10 cellular contexts compared by ENCODE assay signal in the genomic region with DNA sequence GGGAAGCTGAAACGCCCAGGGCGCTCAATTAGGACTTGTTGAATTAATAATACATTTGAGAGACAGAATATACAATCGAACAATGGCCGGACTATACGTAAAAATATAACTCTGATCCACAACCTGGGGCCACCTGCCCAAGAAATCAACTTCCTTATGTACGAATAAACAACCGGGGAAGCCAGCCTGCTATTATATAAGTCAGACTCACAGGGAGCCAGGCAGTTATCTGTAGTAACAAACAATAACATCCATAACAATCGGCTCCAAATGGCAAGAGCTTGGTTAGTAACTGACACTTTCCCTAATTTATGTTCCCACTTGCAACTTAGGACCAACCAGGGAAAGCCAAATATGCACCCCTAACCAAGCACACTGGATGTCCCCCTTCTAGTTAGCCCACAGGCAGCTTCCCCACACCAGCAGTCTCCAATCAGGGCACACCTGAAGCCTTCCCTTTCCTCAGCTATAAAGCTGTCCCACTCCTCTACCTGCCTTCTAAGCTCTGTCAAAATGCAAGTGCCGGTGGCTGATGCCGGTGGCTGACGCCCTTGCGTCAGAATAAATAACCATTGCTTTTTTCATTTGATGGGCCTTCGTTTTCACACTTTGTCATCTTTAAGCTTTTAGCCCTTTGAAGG. TPM values are rescaled to one million over a fixed set of nuclear protein-coding genes. Genes with fewer than 3 reads are reported as not detected.
DNase-seq lines count a peak whose midpoint lies in the region; ATAC-seq, FAIRE-seq and TF ChIP-seq lines count a peak whose summit lies in the region.
"Not testable (repeated sequence)": the region's sequence is repeated elsewhere in the genome, so short reads cannot be mapped to it uniquely, and the experiment has no call there.
"Had no signal": no experiment of that assay in that cellular context is flagged by ENCODE, and none has a peak within 500 bp of the region (broad histone marks: within the 10 kb centered on the region; RNA-seq: fewer than 3 reads in every experiment).

No MANE protein-coding gene starts in this region.

- DNase-seq in CD14-positive monocyte (ENCODE audit: low spot score); HFFc6; activated T-cell treated with anti-CD3 and anti-CD28 coated beads, Interleukin-2, amount 50 U/mL, for 72 hours; K562 (ENCODE audit: extremely low read depth in 1 of 4, low spot score in 3 of 4); iPS DF 6.9 (ENCODE audit: low read depth, low spot score); naive thymus-derived CD8-positive, alpha-beta T cell: not testable (repeated sequence)

- not testable (repeated sequence) for H3K4me3 ChIP-seq in K562
- H3K4me3 ChIP-seq in iPS DF 6.9 (ENCODE audit: low read length), result peak overlapping the region; percentile 17; the same call in 1 of the 2 replicates

- H3K4me3 Mint-ChIP-seq in CD14-positive monocyte (peak overlapping the region; percentile 80 to 88), HFFc6 (peak overlapping the region; percentile 60)
- peak overlapping the region; percentile 34 for H3K4me3 Mint-ChIP-seq in T-helper 1 cell treated with Interleukin-12 subunit alpha and Interleukin-12 subunit beta and Interleukin-4 antibody, amounts not matched to agents 30 μg/mL and 1 μg/mL, for 36 hours
- peak overlapping the region; percentile 71 to 80 for H3K4me3 Mint-ChIP-seq in activated T-cell treated with anti-CD3 and anti-CD28 coated beads, Interleukin-2, amount 50 U/mL, for 72 hours
- peak overlapping the region; percentile 45 to 79 (median 64) for H3K4me3 Mint-ChIP-seq in naive thymus-derived CD8-positive, alpha-beta T cell
- peak overlapping the region; percentile 66 for H3K4me3 Mint-ChIP-seq in stimulated activated naive CD8-positive, alpha-beta T cell treated with anti-CD3 and anti-CD28 coated beads, Interleukin-15, Interleukin-2, amounts not matched to agents 100 ng/mL and 50 ng/mL, for 24 hours

- H3K9me3 ChIP-seq in K562 (replicated peaks; ENCODE audit: control insufficient read depth, insufficient read depth, low read depth, low read length); iPS DF 6.9 (ENCODE audit: control insufficient read depth, insufficient read depth, low read length): not testable (repeated sequence)

- WGBS in K562 (ENCODE audit: insufficient coverage, low coverage, missing lambda C conversion rate), result 63% methylated on average over 5 of the region's 13 CpGs
- no CpG with 5 or more reads among the region's 13 CpGs for WGBS in iPS DF 6.9 (ENCODE audit: insufficient coverage, insufficient read length)

- not testable (repeated sequence) for H3K27ac Mint-ChIP-seq in CD14-positive monocyte, HFFc6
- peak overlapping the region; percentile 41 for H3K27ac Mint-ChIP-seq in T-helper 1 cell treated with Interleukin-12 subunit alpha and Interleukin-12 subunit beta and Interleukin-4 antibody, amounts not matched to agents 30 μg/mL and 1 μg/mL, for 36 hours
- peak overlapping the region; percentile 93 for H3K27ac Mint-ChIP-seq in activated T-cell treated with anti-CD3 and anti-CD28 coated beads, Interleukin-2, amount 50 U/mL, for 72 hours
- peak overlapping the region in 3 of 10 donors; percentile 1 to 71 (median 29) for H3K27ac Mint-ChIP-seq in naive thymus-derived CD8-positive, alpha-beta T cell
- H3K27ac Mint-ChIP-seq in stimulated activated naive CD8-positive, alpha-beta T cell treated with anti-CD3 and anti-CD28 coated beads, Interleukin-15, Interleukin-2, amounts not matched to agents 100 ng/mL and 50 ng/mL, for 24 hours, result peak overlapping the region; percentile 21

- H3K4me1 Mint-ChIP-seq in CD14-positive monocyte; HFFc6 (ENCODE audit: low read depth); T-helper 1 cell treated with Interleukin-12 subunit alpha and Interleukin-12 subunit beta and Interleukin-4 antibody, amounts not matched to agents 30 μg/mL and 1 μg/mL, for 36 hours (ENCODE audit: low read depth); activated T-cell treated with anti-CD3 and anti-CD28 coated beads, Interleukin-2, amount 50 U/mL, for 72 hours (ENCODE audit: low read depth); naive thymus-derived CD8-positive, alpha-beta T cell; stimulated activated naive CD8-positive, alpha-beta T cell treated with anti-CD3 and anti-CD28 coated beads, Interleukin-15, Interleukin-2, amounts not matched to agents 100 ng/mL and 50 ng/mL, for 24 hours (ENCODE audit: low read depth): not testable (repeated sequence)

- H3K36me3 Mint-ChIP-seq in CD14-positive monocyte; HFFc6 (ENCODE audit: low read depth); T-helper 1 cell treated with Interleukin-12 subunit alpha and Interleukin-12 subunit beta and Interleukin-4 antibody, amounts not matched to agents 30 μg/mL and 1 μg/mL, for 36 hours (ENCODE audit: low read depth); activated T-cell treated with anti-CD3 and anti-CD28 coated beads, Interleukin-2, amount 50 U/mL, for 72 hours (ENCODE audit: insufficient read depth in 2 of 2); naive thymus-derived CD8-positive, alpha-beta T cell; stimulated activated naive CD8-positive, alpha-beta T cell treated with anti-CD3 and anti-CD28 coated beads, Interleukin-15, Interleukin-2, amounts not matched to agents 100 ng/mL and 50 ng/mL, for 24 hours (ENCODE audit: low read depth): not testable (repeated sequence)

- not testable (repeated sequence) for TF ChIP-seq CTCF in CD14-positive monocyte (IDR thresholded peaks at IDR 0.05); HFFc6 (IDR thresholded peaks at IDR 0.05); K562 (IDR thresholded peaks at IDR 0.05 in 2 of 3, conservative IDR thresholded peaks at IDR 0.05 in 1 of 3; ENCODE audit: insufficient read depth in 2 of 3, low read depth in 1 of 3, low read length in 3 of 3)

- in situ Hi-C loops in K562 (cut with MboI), result not testable (repeated sequence)

- FAIRE-seq in K562 (lab: Jason Lieb, UNC), result not testable (repeated sequence)

- H3K4me2 ChIP-seq in K562 (ENCODE audit: insufficient read depth, low read length), result not testable (repeated sequence)

- H3K9me3 Mint-ChIP-seq in CD14-positive monocyte; HFFc6; T-helper 1 cell treated with Interleukin-12 subunit alpha and Interleukin-12 subunit beta and Interleukin-4 antibody, amounts not matched to agents 30 μg/mL and 1 μg/mL, for 36 hours; activated T-cell treated with anti-CD3 and anti-CD28 coated beads, Interleukin-2, amount 50 U/mL, for 72 hours; naive thymus-derived CD8-positive, alpha-beta T cell; stimulated activated naive CD8-positive, alpha-beta T cell treated with anti-CD3 and anti-CD28 coated beads, Interleukin-15, Interleukin-2, amounts not matched to agents 100 ng/mL and 50 ng/mL, for 24 hours: not testable (repeated sequence)

- H2AFZ ChIP-seq in K562 (ENCODE audit: low read depth, low read length), result not testable (repeated sequence)

- not testable (repeated sequence) for TF ChIP-seq RAD21 in K562 (CRISPR knock-in tag; conservative IDR thresholded peaks at IDR 0.05 in 1 of 2, IDR thresholded peaks at IDR 0.05 in 1 of 2)

- not testable (repeated sequence) for H3K79me2 ChIP-seq in K562 (ENCODE audit: control insufficient read depth, insufficient read depth, low read length)

- not testable (repeated sequence) for H3K27me3 ChIP-seq in K562 (ENCODE audit: control insufficient read depth in 2 of 2, insufficient read depth in 2 of 2, low read length in 2 of 2); iPS DF 6.9 (ENCODE audit: control insufficient read depth, insufficient read depth, low read length)

- not testable (repeated sequence) for H3K27me3 Mint-ChIP-seq in CD14-positive monocyte (ENCODE audit: low read depth in 3 of 3); HFFc6 (ENCODE audit: insufficient read depth); T-helper 1 cell treated with Interleukin-12 subunit alpha and Interleukin-12 subunit beta and Interleukin-4 antibody, amounts not matched to agents 30 μg/mL and 1 μg/mL, for 36 hours (ENCODE audit: low read depth); activated T-cell treated with anti-CD3 and anti-CD28 coated beads, Interleukin-2, amount 50 U/mL, for 72 hours (ENCODE audit: low read depth); naive thymus-derived CD8-positive, alpha-beta T cell; stimulated activated naive CD8-positive, alpha-beta T cell treated with anti-CD3 and anti-CD28 coated beads, Interleukin-15, Interleukin-2, amounts not matched to agents 100 ng/mL and 50 ng/mL, for 24 hours

- not testable (repeated sequence) for H3K27ac ChIP-seq in K562 (ENCODE audit: extremely low read depth, low read depth, low read length); iPS DF 6.9 (ENCODE audit: low read length)

- not testable (repeated sequence) for H3K4me1 ChIP-seq in K562 (replicated peaks in 1 of 2; ENCODE audit: control insufficient read depth in 2 of 2, insufficient read depth in 2 of 2, low read length in 2 of 2); iPS DF 6.9 (ENCODE audit: control insufficient read depth, insufficient read depth, low read length)

- BruUV-seq in K562 (replicated peaks; lab: Mats Ljungman, UMichigan), result not testable (repeated sequence)

- intact Hi-C loops in CD14-positive monocyte (cut with micrococcal nuclease); K562 (cut with micrococcal nuclease): not testable (repeated sequence)

- not testable (repeated sequence) for H3K36me3 ChIP-seq in K562 (ENCODE audit: control insufficient read depth, insufficient read depth, low read length); iPS DF 6.9 (ENCODE audit: control insufficient read depth, insufficient read depth, low read length)

- not testable (repeated sequence) for TF ChIP-seq EP300 in K562 (IDR thresholded peaks at IDR 0.05; ENCODE audit: low read length)

- POLR2A ChIA-PET in K562 (lab: Yijun Ruan, JAX); naive thymus-derived CD8-positive, alpha-beta T cell (lab: Charles Lee): not testable (repeated sequence)

- not testable (repeated sequence) for TF ChIP-seq POLR2A in K562 (conservative IDR thresholded peaks at IDR 0.05)

- peak; percentile 38 to 45 for ATAC-seq in activated T-cell treated with anti-CD3 and anti-CD28 coated beads, Interleukin-2, amount 50 U/mL, for 72 hours (replicated peaks in 1 of 2)
- ATAC-seq in K562, result peak; percentile 31; the same call in 2 of the 3 replicates
- ATAC-seq in naive thymus-derived CD8-positive, alpha-beta T cell, result not testable (repeated sequence)

- H4K20me1 ChIP-seq in K562 (replicated peaks; ENCODE audit: control insufficient read depth, insufficient read depth, low read length), result not testable (repeated sequence)

- H3K9me1 ChIP-seq in K562 (ENCODE audit: control insufficient read depth, insufficient read depth, low read length), result not testable (repeated sequence)

- not testable (repeated sequence) for H3K9ac ChIP-seq in K562 (ENCODE audit: insufficient read depth in 1 of 2, low read depth in 2 of 2, low read length in 2 of 2)

- CTCF ChIA-PET in K562 (lab: Yijun Ruan, JAX; ENCODE audit: low intra/inter-chr PET ratio), result not testable (repeated sequence)

RNA-seq across cellular contexts. Expression of a gene that starts 41.8 kb away (rescaled TPM):
- polyA plus RNA-seq in CD14-positive monocyte (10 to 100 TPM; 49.4 to 79.7 TPM), K562 (2011; rRNA removed) (0.13 and 0.18 TPM in 2 replicates), K562 (2014; fragmentation: Illumina TruSeq; extraction: Trizol) (0.10 and 0.17 TPM in 2 replicates), K562 (2014; fragmentation: Nextera tagmentation; extraction: Ambion mirVana) (under 1 TPM; 0.14 to 0.23 TPM), K562 (2014; rRNA removed) (0.20 and 0.46 TPM in 2 replicates)
- total RNA-seq in HFFc6 (2021; fragmentation: NEBNext Ultra II Directional; extraction: Animal tissue kit (Norgen Biotek cat#: 25700)), result not detected
- not detected for total RNA-seq in activated T-cell treated with anti-CD3 and anti-CD28 coated beads, Interleukin-2, amount 50 U/mL, for 72 hours
- total RNA-seq in K562 (2011; cell fraction: chromatin; rRNA removed; ENCODE audit: low replicate concordance), result 0.32 and 0.44 TPM in 2 replicates
- 0.50 TPM in 1 of 2 replicates, not detected in the other for total RNA-seq in K562 (2011; cell fraction: nucleolus; rRNA removed)
- 0.29 TPM in 1 of 2 replicates, not detected in the other for total RNA-seq in K562 (2011; cell fraction: nucleoplasm; rRNA removed)
- total RNA-seq in K562 (2014; rRNA removed) (not detected in 2 replicates), K562 (2014; rRNA removed; fragmentation: Illumina TruSeq; extraction: Trizol) (not detected in 2 replicates), K562 (2015; rRNA removed; fragmentation: Illumina TruSeq; extraction: Trizol) (0.19 and 0.29 TPM in 2 replicates), K562 (2021) (not detected in 2 replicates)
- 0.04 TPM in 1 of 2 replicates, not detected in the other for polyA plus RNA-seq in K562 (2011; cell fraction: cytosol; rRNA removed)
- 0.17 TPM in 1 of 2 replicates, not detected in the other for polyA plus RNA-seq in K562 (2011; cell fraction: nucleus; rRNA removed)
- 0.17 and 4.4 TPM in 2 replicates for polyA plus RNA-seq in K562 (2012)
- not detected in 2 replicates for polyA minus RNA-seq in K562 (2011; rRNA and poly(A)+ RNA removed)
- polyA minus RNA-seq in K562 (2011; cell fraction: cytosol; rRNA and poly(A)+ RNA removed), result not detected in 2 replicates
- polyA minus RNA-seq in K562 (2011; cell fraction: nucleus; rRNA and poly(A)+ RNA removed), result 0.40 and 0.44 TPM in 2 replicates
- not detected for total RNA-seq in naive thymus-derived CD8-positive, alpha-beta T cell
- polyA plus RNA-seq in naive thymus-derived CD8-positive, alpha-beta T cell, result under 1 TPM in 1 of 3 donors, not detected in 2; 0.37 TPM
- total RNA-seq: foreskin keratinocyte had no signal
- polyA plus RNA-seq: foreskin keratinocyte, keratinocyte had no signal

Comparison
In these comparisons a context has a peak if more than half of its experiments do, and no peak if none do; other contexts are left out.
1. H3K4me3 Mint-ChIP-seq: peak in every context shown above with its lines; median percentile 84 in CD14-positive monocyte; 76 in activated T-cell treated with anti-CD3 and anti-CD28 coated beads, Interleukin-2, amount 50 U/mL, for 72 hours; 66 in stimulated activated naive CD8-positive, alpha-beta T cell treated with anti-CD3 and anti-CD28 coated beads, Interleukin-15, Interleukin-2, amounts not matched to agents 100 ng/mL and 50 ng/mL, for 24 hours; 64 in naive thymus-derived CD8-positive, alpha-beta T cell; 60 in HFFc6; 34 in T-helper 1 cell treated with Interleukin-12 subunit alpha and Interleukin-12 subunit beta and Interleukin-4 antibody, amounts not matched to agents 30 μg/mL and 1 μg/mL, for 36 hours.